ENCODE assay signal across 8 cellular contexts in genomic region chr2:224442092-224442999, GRCh38. TPM values are rescaled to one million over a fixed set of nuclear protein-coding genes. Genes with fewer than 3 reads are reported as not detected.
DNase-seq lines count a peak whose midpoint lies in the region; ATAC-seq lines count a peak whose summit lies in the region.

No MANE protein-coding gene starts in this region.

- peak; percentile 32 for DNase-seq in activated CD4-positive, CD25-positive, alpha-beta regulatory T cell treated with anti-CD3 and anti-CD28 coated beads, Interleukin-2, amount 50 U/mL, for 72 hours
- DNase-seq in activated CD4-positive, CD25-positive, alpha-beta regulatory T cell (lab: John Stamatoyannopoulos, UW): no peak
- DNase-seq in M059J (ENCODE audit: low read depth) (peak; percentile 21), dermis blood vessel endothelial cell (peak; percentile 67), myocyte (ENCODE audit: low read depth) (peak; percentile 28)
- DNase-seq in stimulated activated naive CD4-positive, alpha-beta T cell treated with Interleukin-2 at 50 U/mL for 16 hours (lab: John Stamatoyannopoulos, UW): no peak

- ATAC-seq in HG03565 (IDR thresholded peaks at IDR 0.05; ENCODE audit: unreplicated experiment): no peak
- no peak for ATAC-seq in HG02588 (IDR thresholded peaks at IDR 0.05; ENCODE audit: unreplicated experiment)

RNA-seq across cellular contexts. Expression of gene FAM124B, which starts 40.4 kb away (rescaled TPM):
- 0.12 TPM in 1 of 2 replicates, not detected in the other for total RNA-seq in M059J (2014; rRNA removed; shearing (Covaris generic))
- total RNA-seq in dermis blood vessel endothelial cell (139 and 228 TPM in 2 replicates), myocyte (0.10 and 0.32 TPM in 2 replicates)
- not detected for polyA plus RNA-seq in myocyte (2012)

Comparison
In these comparisons a context has a peak if more than half of its experiments do, and no peak if none do; other contexts are left out.
1. DNase-seq: peak in activated CD4-positive, CD25-positive, alpha-beta regulatory T cell treated with anti-CD3 and anti-CD28 coated beads, Interleukin-2, amount 50 U/mL, for 72 hours (single experiment), M059J (single experiment), dermis blood vessel endothelial cell (single experiment) and myocyte (single experiment); none in activated CD4-positive, CD25-positive, alpha-beta regulatory T cell (0 of 4) and stimulated activated naive CD4-positive, alpha-beta T cell treated with Interleukin-2 at 50 U/mL for 16 hours (single experiment).
2. RNA of gene FAM124B, which starts 40.4 kb away (total RNA-seq): 139 to 228 TPM in dermis blood vessel endothelial cell; 0.10 to 0.32 TPM in myocyte and 0.12 TPM in M059J; every median in the first group is over 100 times any median in the second.